In the genomic region with DNA sequence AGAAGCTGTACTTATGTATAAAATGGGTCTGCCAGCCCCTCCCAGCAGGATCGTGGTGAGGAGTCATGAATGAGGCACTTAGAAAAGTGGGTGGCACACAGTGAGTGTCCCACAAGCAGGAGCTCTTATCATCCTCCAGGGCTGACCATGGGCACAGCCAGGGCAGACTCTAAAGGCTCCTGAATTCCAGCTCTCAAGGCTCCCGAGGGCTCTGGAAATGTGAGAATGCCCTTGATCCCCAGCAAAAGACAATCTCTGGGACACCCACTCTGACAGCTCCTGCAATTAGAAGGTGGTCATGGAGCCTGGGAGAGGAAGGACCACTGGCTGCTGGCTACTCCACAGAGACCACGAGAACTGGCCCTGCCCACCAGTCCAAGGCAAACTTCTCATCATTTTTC, we compare ENCODE assay signal across 19 cellular contexts. TPM values are rescaled to one million over a fixed set of nuclear protein-coding genes. Genes with fewer than 3 reads are reported as not detected.
DNase-seq lines count a peak whose midpoint lies in the region; ATAC-seq and TF ChIP-seq lines count a peak whose summit lies in the region.
"Had no signal": no experiment of that assay in that cellular context is flagged by ENCODE, and none has a peak within 500 bp of the region (broad histone marks: within the 10 kb centered on the region; RNA-seq: fewer than 3 reads in every experiment).

No MANE protein-coding gene starts in this region.

- H3K36me3 ChIP-seq in parathyroid adenoma (ENCODE audit: control insufficient read depth, insufficient read depth, low read length) (no peaks in the 10 kb centered on the region), brain microvascular endothelial cell (replicated peaks) (no peaks in the 10 kb centered on the region)

- H3K27me3 ChIP-seq in right cardiac atrium (ENCODE audit: control insufficient read depth, insufficient read depth) = no peaks in the 10 kb centered on the region
- no peaks in the 10 kb centered on the region for H3K27me3 ChIP-seq in parathyroid adenoma (ENCODE audit: control insufficient read depth, insufficient read depth, low read length)
- H3K27me3 ChIP-seq in brain microvascular endothelial cell (replicated peaks) = no peaks in the 10 kb centered on the region

- peaks cover 18% of the 10 kb centered on the region for H3K4me1 ChIP-seq in right cardiac atrium (ENCODE audit: control insufficient read depth, insufficient read depth, low read length)
- H3K4me1 ChIP-seq in parathyroid adenoma = peaks cover 49% of the 10 kb centered on the region

- H3K4me3 ChIP-seq in right cardiac atrium (ENCODE audit: low read length) (peak overlapping the region; percentile 16), parathyroid adenoma (ENCODE audit: low read depth, low read length) (no peak overlapping the region), brain microvascular endothelial cell (ENCODE audit: low read depth, low read length) (no peak overlapping the region)

- H3K79me2 ChIP-seq in parathyroid adenoma = peaks cover 34% of the 10 kb centered on the region

- H3K27ac ChIP-seq in right cardiac atrium (ENCODE audit: low read length) (no peak overlapping the region), parathyroid adenoma (peak overlapping the region; percentile 75), brain microvascular endothelial cell (no peak overlapping the region)

- WGBS in right cardiac atrium = 54% methylated on average over 3 of the region's 3 CpGs

- peak; percentile 6 for DNase-seq in A172 (ENCODE audit: low spot score)
- DNase-seq in M059J (ENCODE audit: low read depth) = peak; percentile 5
- no peak for DNase-seq in right cardiac atrium
- DNase-seq in SHP77 treated with DMSO at 0.1 percent for 48 hours (lab: John Stamatoyannopoulos, UW) = no peak
- DNase-seq in HT-29 (ENCODE audit: low spot score) = no peak
- no peak for DNase-seq in NCI-H146 (lab: John Stamatoyannopoulos, UW)
- no peak for DNase-seq in brain microvascular endothelial cell
- DNase-seq: ACHN; activated CD4-positive, alpha-beta memory T cell treated with anti-CD3 and anti-CD28 coated beads for 36 hours; NCI-H1694; NCI-H510A; occipital lobe; SK-N-SH; stimulated activated CD4-positive, alpha-beta T cell treated with anti-CD3 and anti-CD28 coated beads, Interleukin-12 subunit alpha, Interleukin-12 subunit beta, amount 100 ng/mL, for 4 hours had no signal

- H3K4me2 ChIP-seq in parathyroid adenoma (ENCODE audit: low read length) = no peak overlapping the region
- H3K4me2 ChIP-seq: SK-N-SH had no signal

- in situ Hi-C loops in brain microvascular endothelial cell (cut with HindIII; ENCODE audit: low pct_ligation_motif_present, low sequenced_read_pairs) = no loop called here

- ATAC-seq in right cardiac atrium = peak in 1 of 2 donors; percentile 6
- ATAC-seq: esophagus mucosa had no signal

- no peak overlapping the region for H3K9ac ChIP-seq in parathyroid adenoma
- H3K9ac ChIP-seq: SK-N-SH had no signal

- intact Hi-C loops in right cardiac atrium (cut with DNase I) = loop anchor here in 2 of 4 donors (10.0 kb wide), 1 partner anchor 109 kb away; no protein-coding TSS in a partner anchor

- TF ChIP-seq CTCF in parathyroid adenoma (IDR thresholded peaks at IDR 0.05) (no peak), brain microvascular endothelial cell (IDR thresholded peaks at IDR 0.05; ENCODE audit: low read depth, low read length, missing control alignments) (no peak)

- peak overlapping the region; percentile 17 for H2AFZ ChIP-seq in parathyroid adenoma

- no peaks in the 10 kb centered on the region for H3K9me3 ChIP-seq in right cardiac atrium (ENCODE audit: control insufficient read depth, low read length)
- no peaks in the 10 kb centered on the region for H3K9me3 ChIP-seq in parathyroid adenoma (ENCODE audit: control insufficient read depth, low read length)
- H3K9me3 ChIP-seq: SK-N-SH had no signal

RNA-seq across cellular contexts. Expression of gene VSTM4, which starts 1.6 kb away (rescaled TPM):
- 2.4 and 2.6 TPM in 2 replicates for total RNA-seq in A172 (2014; rRNA removed; shearing (Covaris generic))
- 0.10 TPM in 1 of 2 replicates, not detected in the other for total RNA-seq in M059J (2014; rRNA removed; shearing (Covaris generic))
- total RNA-seq in right cardiac atrium = 10 to 100 TPM; 20.3 to 23.8 (median 22.1) TPM
- 9.9 TPM for polyA plus RNA-seq in right cardiac atrium
- not detected in 2 replicates for total RNA-seq in HT-29 (2014; rRNA removed; shearing (Covaris generic))
- total RNA-seq: OCI-LY7 had no signal

RNA-seq across cellular contexts. Expression of gene FAM170B, which starts 20.1 kb away (rescaled TPM):
- total RNA-seq in A172 (2014; rRNA removed; shearing (Covaris generic)) = not detected in 2 replicates
- not detected in 2 replicates for total RNA-seq in M059J (2014; rRNA removed; shearing (Covaris generic))
- not detected for total RNA-seq in right cardiac atrium
- polyA plus RNA-seq in right cardiac atrium = not detected
- total RNA-seq in HT-29 (2014; rRNA removed; shearing (Covaris generic)) = not detected in 2 replicates
- total RNA-seq: activated CD4-positive, alpha-beta memory T cell treated with anti-CD3 and anti-CD28 coated beads for 36 hours; activated T-helper 2 cell treated with anti-CD3 and anti-CD28 coated beads, Interferon-gamma antibody, Interleukin-2, Interleukin-4, amounts not matched to agents 10 μg/mL and 5 μg/mL and 100 μg/mL, durations not matched to agents 14 hours and 24 hours and 36 hours; esophagus mucosa; lung microvascular endothelial cell; occipital lobe had no signal
- polyA plus RNA-seq: SK-N-SH had no signal

Comparison
In these comparisons a context has a peak if more than half of its experiments do, and no peak if none do; other contexts are left out.
1. DNase-seq: peak in A172 (single experiment) and M059J (single experiment); none in right cardiac atrium (0 of 3), SHP77 treated with DMSO at 0.1 percent for 48 hours (single experiment), HT-29 (single experiment), NCI-H146 (single experiment) and brain microvascular endothelial cell (single experiment).